In genomic region chr14:73753043-73753886, GRCh38 we compare ENCODE assay signal across 8 cellular contexts. TPM values are rescaled to one million over a fixed set of nuclear protein-coding genes. Genes with fewer than 3 reads are reported as not detected.
DNase-seq lines count a peak whose midpoint lies in the region; ATAC-seq and TF ChIP-seq lines count a peak whose summit lies in the region.

No MANE protein-coding gene starts in this region.

- DNase-seq in activated CD4-positive, alpha-beta T cell treated with anti-CD3 and anti-CD28 coated beads, Interleukin-2, amount 10 ng/mL, durations not matched to agents 7 days and 5 days = no peak
- no peak for DNase-seq in activated CD4-positive, alpha-beta T cell treated with anti-CD3 and anti-CD28 coated beads for 1 hour
- no peak for DNase-seq in activated B cell treated with CpG ODN at 0.5 μM for 24 hours
- peak; percentile 97 for DNase-seq in glomerular endothelial cell (ENCODE audit: extremely low read depth, low read depth, low spot score)
- no peak for DNase-seq in gastrocnemius medialis
- no peak for DNase-seq in GM10266 (ENCODE audit: extremely low spot score)
- DNase-seq in activated gamma-delta T cell (lab: John Stamatoyannopoulos, UW) = no peak

- no peaks in the 10 kb centered on the region for H3K27me3 ChIP-seq in gastrocnemius medialis

- ATAC-seq in activated B cell treated with CpG ODN at 0.5 μM for 24 hours (ENCODE audit: low read depth) (no peak), gastrocnemius medialis (no peak), GM19328 (IDR thresholded peaks at IDR 0.05; ENCODE audit: unreplicated experiment) (no peak)

- peak overlapping the region; percentile 90 for H3K4me3 Mint-ChIP-seq in activated CD4-positive, alpha-beta T cell treated with anti-CD3 and anti-CD28 coated beads, Interleukin-2, amount 10 ng/mL, durations not matched to agents 7 days and 5 days
- H3K4me3 Mint-ChIP-seq in activated B cell treated with CpG ODN at 0.5 μM for 24 hours = peak overlapping the region; percentile 77

- no peaks in the 10 kb centered on the region for H3K9me3 ChIP-seq in gastrocnemius medialis

- H3K4me1 Mint-ChIP-seq in activated CD4-positive, alpha-beta T cell treated with anti-CD3 and anti-CD28 coated beads, Interleukin-2, amount 10 ng/mL, durations not matched to agents 7 days and 5 days = peaks cover 96% of the 10 kb centered on the region
- peaks cover 99% of the 10 kb centered on the region for H3K4me1 Mint-ChIP-seq in activated B cell treated with CpG ODN at 0.5 μM for 24 hours

- H3K27ac Mint-ChIP-seq in activated CD4-positive, alpha-beta T cell treated with anti-CD3 and anti-CD28 coated beads, Interleukin-2, amount 10 ng/mL, durations not matched to agents 7 days and 5 days = peak overlapping the region; percentile 97
- peak overlapping the region; percentile 92 for H3K27ac Mint-ChIP-seq in activated B cell treated with CpG ODN at 0.5 μM for 24 hours

- POLR2A ChIA-PET in activated CD4-positive, alpha-beta T cell treated with anti-CD3 and anti-CD28 coated beads, Interleukin-2, amount 10 ng/mL, durations not matched to agents 7 days and 5 days (lab: Charles Lee) = interaction anchor here (1.0 to 2.1 kb wide), 3 partner anchors 8 to 33 kb away, joined by 3 to 7 read pairs (median 6); no protein-coding TSS in a partner anchor
- POLR2A ChIA-PET in activated B cell treated with CpG ODN at 0.5 μM for 24 hours (lab: Charles Lee) = interaction anchor here (0.6 to 14.6 kb wide), 12 partner anchors 9 to 1013 kb away, joined by 3 to 493 read pairs (median 8); partner anchors contain the start of genes ACOT2 and ZNF410

- CTCF ChIA-PET in activated CD4-positive, alpha-beta T cell treated with anti-CD3 and anti-CD28 coated beads, Interleukin-2, amount 10 ng/mL, durations not matched to agents 7 days and 5 days (lab: Charles Lee) = interaction anchor here (0.6 to 8.9 kb wide), 10 partner anchors 10 to 400 kb away, joined by 3 to 102 read pairs (median 4); no protein-coding TSS in a partner anchor
- CTCF ChIA-PET in activated B cell treated with CpG ODN at 0.5 μM for 24 hours (lab: Charles Lee) = interaction anchor here (0.7 to 2.0 kb wide), 9 partner anchors 11 to 72 kb away, joined by 3 to 10 read pairs (median 4); no protein-coding TSS in a partner anchor

- peak overlapping the region; percentile 89 to 98 (median 94) for H3K27ac ChIP-seq in gastrocnemius medialis

- intact Hi-C loops in activated B cell treated with CpG ODN at 0.5 μM for 24 hours (cut with micrococcal nuclease) = no loop called here
- intact Hi-C loops in gastrocnemius medialis (cut with DNase I; ENCODE audit: low total_unique reads) = no loop called here

- H3K27me3 Mint-ChIP-seq in activated CD4-positive, alpha-beta T cell treated with anti-CD3 and anti-CD28 coated beads, Interleukin-2, amount 10 ng/mL, durations not matched to agents 7 days and 5 days = no peaks in the 10 kb centered on the region
- H3K27me3 Mint-ChIP-seq in activated B cell treated with CpG ODN at 0.5 μM for 24 hours = no peaks in the 10 kb centered on the region

- H3K4me3 ChIP-seq in gastrocnemius medialis = peak overlapping the region in 2 of 4 donors; percentile 8 to 11

- H3K4me1 ChIP-seq in gastrocnemius medialis = peaks cover 94 to 100% of the 10 kb centered on the region in 2 donors

- in situ Hi-C loops in gastrocnemius medialis (cut with MboI; ENCODE audit: low sequenced_read_pairs in 4 of 4) = no loop called here

- peaks cover 52% of the 10 kb centered on the region for H3K36me3 Mint-ChIP-seq in activated CD4-positive, alpha-beta T cell treated with anti-CD3 and anti-CD28 coated beads, Interleukin-2, amount 10 ng/mL, durations not matched to agents 7 days and 5 days (ENCODE audit: low read depth)
- H3K36me3 Mint-ChIP-seq in activated B cell treated with CpG ODN at 0.5 μM for 24 hours (ENCODE audit: low read depth) = peaks cover 11% of the 10 kb centered on the region

- TF ChIP-seq CTCF in activated B cell treated with CpG ODN at 0.5 μM for 24 hours (IDR thresholded peaks at IDR 0.05) (no peak), gastrocnemius medialis (IDR thresholded peaks at IDR 0.05 in 4 of 5, conservative IDR thresholded peaks at IDR 0.05 in 1 of 5) (no peak), GM10266 (IDR thresholded peaks at IDR 0.05; ENCODE audit: control insufficient read depth, insufficient read depth, low read depth, missing control alignments) (no peak)

- H3K36me3 ChIP-seq in gastrocnemius medialis = no peaks in the 10 kb centered on the region

- TF ChIP-seq POLR2A in gastrocnemius medialis (IDR thresholded peaks at IDR 0.05) = no peak

- H3K9me3 Mint-ChIP-seq in activated CD4-positive, alpha-beta T cell treated with anti-CD3 and anti-CD28 coated beads, Interleukin-2, amount 10 ng/mL, durations not matched to agents 7 days and 5 days = no peaks in the 10 kb centered on the region
- H3K9me3 Mint-ChIP-seq in activated B cell treated with CpG ODN at 0.5 μM for 24 hours = no peaks in the 10 kb centered on the region

RNA-seq across cellular contexts. Expression of gene PNMA1, which starts 39.1 kb away (rescaled TPM):
- total RNA-seq in activated CD4-positive, alpha-beta T cell treated with anti-CD3 and anti-CD28 coated beads, Interleukin-2, amount 10 ng/mL, durations not matched to agents 7 days and 5 days = 10 to 100 TPM; 23.3 to 25.9 TPM
- total RNA-seq in activated B cell treated with CpG ODN at 0.5 μM for 24 hours = 19.9 and 22.2 TPM in 2 replicates
- total RNA-seq in glomerular endothelial cell = 38.5 and 44.9 TPM in 2 replicates
- 10 to 100 TPM in 1 of 4 donors, 1 to 10 TPM in 3; 7.6 to 18.5 (median 8.8) TPM for total RNA-seq in gastrocnemius medialis
